40 cellular contexts compared by ENCODE assay signal in the genomic region with DNA sequence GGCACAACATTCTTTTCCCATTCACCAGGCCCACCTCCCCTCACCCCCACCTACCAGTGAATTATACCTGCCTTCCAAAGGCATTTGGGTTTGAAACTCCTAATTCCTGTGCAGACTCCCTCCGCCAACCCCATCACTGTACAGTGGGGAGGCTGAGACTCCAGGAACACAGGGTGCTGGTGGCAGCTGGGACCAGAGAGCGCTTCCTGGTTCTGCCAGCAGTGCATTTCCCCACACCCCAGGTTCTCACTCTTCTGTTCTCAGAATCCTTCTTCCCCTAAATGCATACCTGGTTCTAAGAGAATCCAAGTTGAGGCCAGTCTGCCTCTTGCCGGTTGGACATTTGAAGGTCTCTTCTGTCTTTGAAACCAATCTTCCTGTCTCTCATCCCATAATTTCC. TPM values are rescaled to one million over a fixed set of nuclear protein-coding genes. Genes with fewer than 3 reads are reported as not detected.
"Had no signal": no experiment of that assay in that cellular context is flagged by ENCODE, and none has a peak within 500 bp of the region (broad histone marks: within the 10 kb centered on the region; RNA-seq: fewer than 3 reads in every experiment).

No MANE protein-coding gene starts in this region.

- H3K4me3 Mint-ChIP-seq: activated CD4-positive, alpha-beta memory T cell treated with anti-CD3 and anti-CD28 coated beads, Interleukin-2, amount 10 ng/mL, durations not matched to agents 7 days and 5 days; activated CD4-positive, alpha-beta T cell treated with anti-CD3 and anti-CD28 coated beads for 36 hours; activated CD4-positive, alpha-beta T cell treated with anti-CD3 and anti-CD28 coated beads, Interleukin-2, amount 10 ng/mL, durations not matched to agents 7 days and 5 days; activated CD8-positive, alpha-beta memory T cell treated with anti-CD3 and anti-CD28 coated beads, Interleukin-2, amount 10 ng/mL, durations not matched to agents 7 days and 5 days; activated CD8-positive, alpha-beta T cell treated with anti-CD3 and anti-CD28 coated beads, Interleukin-2, amount 10 ng/mL, durations not matched to agents 7 days and 5 days; activated naive CD4-positive, alpha-beta T cell treated with anti-CD3 and anti-CD28 coated beads, Interleukin-2, amount 10 ng/mL, durations not matched to agents 7 days and 5 days; activated naive CD4-positive, alpha-beta T cell treated with anti-CD3 and anti-CD28 coated beads, Interleukin-2, amount 50 U/mL, for 24 hours; activated naive CD8-positive, alpha-beta T cell; activated naive CD8-positive, alpha-beta T cell treated with anti-CD3 and anti-CD28 coated beads, Interleukin-2, amount 10 ng/mL, durations not matched to agents 7 days and 5 days; activated naive CD8-positive, alpha-beta T cell treated with anti-CD3 and anti-CD28 coated beads, Interleukin-2, amount 50 U/mL, for 24 hours; activated T-cell treated with anti-CD3 and anti-CD28 coated beads, Interleukin-2, amount 50 U/mL, for 24 hours; brain; central memory CD8-positive, alpha-beta T cell; T-cell; T-helper 17 cell; WTC11 had no signal

- H3K27me3 ChIP-seq: ascending aorta, cardiac muscle cell had no signal

- H3K27ac Mint-ChIP-seq: activated CD4-positive, alpha-beta memory T cell treated with anti-CD3 and anti-CD28 coated beads, Interleukin-2, amount 10 ng/mL, durations not matched to agents 7 days and 5 days; activated CD4-positive, alpha-beta T cell treated with anti-CD3 and anti-CD28 coated beads for 36 hours; activated CD4-positive, alpha-beta T cell treated with anti-CD3 and anti-CD28 coated beads, Interleukin-2, amount 10 ng/mL, durations not matched to agents 7 days and 5 days; activated CD8-positive, alpha-beta memory T cell treated with anti-CD3 and anti-CD28 coated beads, Interleukin-2, amount 10 ng/mL, durations not matched to agents 7 days and 5 days; activated CD8-positive, alpha-beta T cell treated with anti-CD3 and anti-CD28 coated beads, Interleukin-2, amount 10 ng/mL, durations not matched to agents 7 days and 5 days; activated naive CD4-positive, alpha-beta T cell treated with anti-CD3 and anti-CD28 coated beads, Interleukin-2, amount 10 ng/mL, durations not matched to agents 7 days and 5 days; activated naive CD4-positive, alpha-beta T cell treated with anti-CD3 and anti-CD28 coated beads, Interleukin-2, amount 50 U/mL, for 24 hours; activated naive CD8-positive, alpha-beta T cell; activated naive CD8-positive, alpha-beta T cell treated with anti-CD3 and anti-CD28 coated beads, Interleukin-2, amount 10 ng/mL, durations not matched to agents 7 days and 5 days; activated naive CD8-positive, alpha-beta T cell treated with anti-CD3 and anti-CD28 coated beads, Interleukin-2, amount 50 U/mL, for 24 hours; activated T-cell treated with anti-CD3 and anti-CD28 coated beads, Interleukin-2, amount 50 U/mL, for 24 hours; activated T-helper 2 cell treated with anti-CD3 and anti-CD28 coated beads, Interferon-gamma antibody, Interleukin-2, Interleukin-4, amounts not matched to agents 10 μg/mL and 5 μg/mL and 100 μg/mL, durations not matched to agents 14 hours and 24 hours and 36 hours; brain; T-cell; T-helper 17 cell; WTC11 had no signal

- H3K9me3 Mint-ChIP-seq: activated CD4-positive, alpha-beta memory T cell treated with anti-CD3 and anti-CD28 coated beads, Interleukin-2, amount 10 ng/mL, durations not matched to agents 7 days and 5 days; activated CD4-positive, alpha-beta T cell treated with anti-CD3 and anti-CD28 coated beads, Interleukin-2, amount 10 ng/mL, durations not matched to agents 7 days and 5 days; activated naive CD4-positive, alpha-beta T cell treated with anti-CD3 and anti-CD28 coated beads, Interleukin-2, amount 10 ng/mL, durations not matched to agents 7 days and 5 days; activated naive CD4-positive, alpha-beta T cell treated with anti-CD3 and anti-CD28 coated beads, Interleukin-2, amount 50 U/mL, for 24 hours; activated naive CD8-positive, alpha-beta T cell treated with anti-CD3 and anti-CD28 coated beads, Interleukin-2, amount 10 ng/mL, durations not matched to agents 7 days and 5 days; activated T-cell treated with anti-CD3 and anti-CD28 coated beads, Interleukin-2, amount 50 U/mL, for 24 hours; activated T-helper 2 cell treated with anti-CD3 and anti-CD28 coated beads, Interferon-gamma antibody, Interleukin-2, Interleukin-4, amounts not matched to agents 10 μg/mL and 5 μg/mL and 100 μg/mL, durations not matched to agents 14 hours and 24 hours and 36 hours; central memory CD8-positive, alpha-beta T cell; T-cell had no signal

- H3K27ac ChIP-seq: ascending aorta, cardiac muscle cell, WERI-Rb-1 had no signal

- H3K9me3 ChIP-seq: ascending aorta had no signal

- ATAC-seq: activated CD4-positive, alpha-beta T cell treated with anti-CD3 and anti-CD28 coated beads for 36 hours; activated CD4-positive, CD25-positive, alpha-beta regulatory T cell treated with anti-CD3 and anti-CD28 coated beads, Interleukin-2, amount 50 U/mL, for 24 hours; activated CD8-positive, alpha-beta memory T cell treated with anti-CD3 and anti-CD28 coated beads, Interleukin-2, amount 10 ng/mL, durations not matched to agents 7 days and 5 days; activated CD8-positive, alpha-beta T cell treated with anti-CD3 and anti-CD28 coated beads, Interleukin-2, amount 10 ng/mL, durations not matched to agents 7 days and 5 days; activated naive CD8-positive, alpha-beta T cell treated with anti-CD3 and anti-CD28 coated beads, Interleukin-2, amount 50 U/mL, for 24 hours; T-cell; T-helper 17 cell; WTC11 had no signal

- H3K4me1 Mint-ChIP-seq: activated CD4-positive, alpha-beta memory T cell treated with anti-CD3 and anti-CD28 coated beads, Interleukin-2, amount 10 ng/mL, durations not matched to agents 7 days and 5 days; activated CD4-positive, alpha-beta T cell treated with anti-CD3 and anti-CD28 coated beads, Interleukin-2, amount 10 ng/mL, durations not matched to agents 7 days and 5 days; activated CD8-positive, alpha-beta memory T cell treated with anti-CD3 and anti-CD28 coated beads, Interleukin-2, amount 10 ng/mL, durations not matched to agents 7 days and 5 days; activated naive CD4-positive, alpha-beta T cell treated with anti-CD3 and anti-CD28 coated beads, Interleukin-2, amount 10 ng/mL, durations not matched to agents 7 days and 5 days; activated naive CD4-positive, alpha-beta T cell treated with anti-CD3 and anti-CD28 coated beads, Interleukin-2, amount 50 U/mL, for 24 hours; activated naive CD8-positive, alpha-beta T cell treated with anti-CD3 and anti-CD28 coated beads, Interleukin-2, amount 10 ng/mL, durations not matched to agents 7 days and 5 days; activated naive CD8-positive, alpha-beta T cell treated with anti-CD3 and anti-CD28 coated beads, Interleukin-2, amount 50 U/mL, for 24 hours; brain; central memory CD8-positive, alpha-beta T cell; T-cell; T-helper 17 cell had no signal

- H3K36me3 ChIP-seq: ascending aorta, cardiac muscle cell, WERI-Rb-1 had no signal

- H3K4me3 ChIP-seq: ascending aorta, cardiac muscle cell had no signal

- H3K27me3 Mint-ChIP-seq: activated CD4-positive, alpha-beta memory T cell treated with anti-CD3 and anti-CD28 coated beads, Interleukin-2, amount 10 ng/mL, durations not matched to agents 7 days and 5 days; activated CD4-positive, alpha-beta T cell treated with anti-CD3 and anti-CD28 coated beads, Interleukin-2, amount 10 ng/mL, durations not matched to agents 7 days and 5 days; activated naive CD8-positive, alpha-beta T cell; activated naive CD8-positive, alpha-beta T cell treated with anti-CD3 and anti-CD28 coated beads, Interleukin-2, amount 50 U/mL, for 24 hours had no signal

- H3K36me3 Mint-ChIP-seq: activated CD8-positive, alpha-beta memory T cell treated with anti-CD3 and anti-CD28 coated beads, Interleukin-2, amount 10 ng/mL, durations not matched to agents 7 days and 5 days; activated naive CD4-positive, alpha-beta T cell treated with anti-CD3 and anti-CD28 coated beads, Interleukin-2, amount 10 ng/mL, durations not matched to agents 7 days and 5 days; activated naive CD8-positive, alpha-beta T cell; activated naive CD8-positive, alpha-beta T cell treated with anti-CD3 and anti-CD28 coated beads, Interleukin-2, amount 10 ng/mL, durations not matched to agents 7 days and 5 days; brain; T-cell; WTC11 had no signal

- H3K4me1 ChIP-seq: ascending aorta had no signal

- DNase-seq: activated CD4-positive, alpha-beta memory T cell treated with anti-CD3 and anti-CD28 coated beads, Interleukin-2, amount 10 ng/mL, durations not matched to agents 7 days and 5 days; activated CD4-positive, alpha-beta T cell treated with anti-CD3 and anti-CD28 coated beads for 1 hour; activated CD4-positive, alpha-beta T cell treated with anti-CD3 and anti-CD28 coated beads for 36 hours; activated CD4-positive, alpha-beta T cell treated with anti-CD3 and anti-CD28 coated beads for 48 hours; activated CD4-positive, alpha-beta T cell treated with anti-CD3 and anti-CD28 coated beads, Interleukin-2, amount 10 ng/mL, durations not matched to agents 7 days and 5 days; activated CD4-positive, alpha-beta T cell treated with anti-CD3 and anti-CD28 coated beads, Interleukin-2, amount 50 U/mL, for 48 hours; activated CD4-positive, CD25-positive, alpha-beta regulatory T cell; activated CD8-positive, alpha-beta memory T cell treated with anti-CD3 and anti-CD28 coated beads for 24 hours; activated CD8-positive, alpha-beta memory T cell treated with anti-CD3 and anti-CD28 coated beads, Interleukin-2, amount 10 ng/mL, durations not matched to agents 7 days and 5 days; activated CD8-positive, alpha-beta memory T cell treated with anti-CD3 and anti-CD28 coated beads, Interleukin-2, amount 50 U/mL, for 48 hours; activated CD8-positive, alpha-beta T cell treated with anti-CD3 and anti-CD28 coated beads, Interleukin-2, amount 10 ng/mL, durations not matched to agents 7 days and 5 days; activated effector memory CD4-positive, alpha-beta T cell treated with Interleukin-2 at 50 U/mL for 16 hours; activated gamma-delta T cell; activated naive CD4-positive, alpha-beta T cell treated with anti-CD3 and anti-CD28 coated beads, Interleukin-2, amount 10 ng/mL, durations not matched to agents 7 days and 5 days; activated naive CD4-positive, alpha-beta T cell treated with Interleukin-2 at 50 U/mL for 16 hours; activated naive CD8-positive, alpha-beta T cell treated with anti-CD3 and anti-CD28 coated beads, Interleukin-2, amount 10 ng/mL, durations not matched to agents 7 days and 5 days; activated naive CD8-positive, alpha-beta T cell treated with anti-CD3 and anti-CD28 coated beads, Interleukin-2, amount 50 U/mL, for 24 hours; activated T-cell treated with anti-CD3 and anti-CD28 coated beads, Interleukin-2, amount 50 U/mL, for 24 hours; activated T-cell treated with anti-CD3 and anti-CD28 coated beads, Interleukin-2, amount 50 U/mL, for 48 hours; amygdala; anterior cingulate cortex; caudate nucleus; cerebellar nuclear complex; T-cell; T-helper 17 cell; WERI-Rb-1 had no signal

RNA-seq across cellular contexts. Expression of gene SLC36A2, which starts 21.1 kb away (rescaled TPM):
- total RNA-seq: activated CD4-positive, alpha-beta memory T cell treated with anti-CD3 and anti-CD28 coated beads, Interleukin-2, amount 10 ng/mL, durations not matched to agents 7 days and 5 days; activated CD4-positive, alpha-beta T cell treated with anti-CD3 and anti-CD28 coated beads for 36 hours; activated CD4-positive, alpha-beta T cell treated with anti-CD3 and anti-CD28 coated beads, Interleukin-2, amount 10 ng/mL, durations not matched to agents 7 days and 5 days; activated CD8-positive, alpha-beta memory T cell treated with anti-CD3 and anti-CD28 coated beads, Interleukin-2, amount 10 ng/mL, durations not matched to agents 7 days and 5 days; activated CD8-positive, alpha-beta T cell treated with anti-CD3 and anti-CD28 coated beads, Interleukin-2, amount 10 ng/mL, durations not matched to agents 7 days and 5 days; activated naive CD8-positive, alpha-beta T cell treated with anti-CD3 and anti-CD28 coated beads, Interleukin-2, amount 10 ng/mL, durations not matched to agents 7 days and 5 days; activated T-helper 2 cell treated with anti-CD3 and anti-CD28 coated beads, Interferon-gamma antibody, Interleukin-2, Interleukin-4, amounts not matched to agents 10 μg/mL and 5 μg/mL and 100 μg/mL, durations not matched to agents 14 hours and 24 hours and 36 hours; bronchial epithelial cell; cardiac muscle cell; chondrocyte; T-cell; T-helper 1 cell treated with Interleukin-12 subunit alpha and Interleukin-12 subunit beta and Interleukin-4 antibody, amounts not matched to agents 30 ng/mL and 1 ng/mL, for 36 hours; T-helper 17 cell; T-helper 2 cell treated with Interferon-gamma antibody and Interleukin-4, amounts not matched to agents 100 ng/mL and 5 ng/mL, for 36 hours; WTC11 had no signal
- polyA plus RNA-seq: cardiac muscle cell had no signal

RNA-seq across cellular contexts. Expression of gene SLC36A3, which starts 22.7 kb away (rescaled TPM):
- total RNA-seq: activated CD4-positive, alpha-beta memory T cell treated with anti-CD3 and anti-CD28 coated beads, Interleukin-2, amount 10 ng/mL, durations not matched to agents 7 days and 5 days; activated CD4-positive, alpha-beta T cell treated with anti-CD3 and anti-CD28 coated beads for 36 hours; activated CD4-positive, alpha-beta T cell treated with anti-CD3 and anti-CD28 coated beads, Interleukin-2, amount 10 ng/mL, durations not matched to agents 7 days and 5 days; activated CD8-positive, alpha-beta memory T cell treated with anti-CD3 and anti-CD28 coated beads, Interleukin-2, amount 10 ng/mL, durations not matched to agents 7 days and 5 days; activated CD8-positive, alpha-beta T cell treated with anti-CD3 and anti-CD28 coated beads, Interleukin-2, amount 10 ng/mL, durations not matched to agents 7 days and 5 days; activated naive CD8-positive, alpha-beta T cell treated with anti-CD3 and anti-CD28 coated beads, Interleukin-2, amount 10 ng/mL, durations not matched to agents 7 days and 5 days; activated T-helper 2 cell treated with anti-CD3 and anti-CD28 coated beads, Interferon-gamma antibody, Interleukin-2, Interleukin-4, amounts not matched to agents 10 μg/mL and 5 μg/mL and 100 μg/mL, durations not matched to agents 14 hours and 24 hours and 36 hours; ascending aorta; bronchial epithelial cell; cardiac muscle cell; chondrocyte; T-cell; T-helper 1 cell treated with Interleukin-12 subunit alpha and Interleukin-12 subunit beta and Interleukin-4 antibody, amounts not matched to agents 30 ng/mL and 1 ng/mL, for 36 hours; T-helper 17 cell; T-helper 2 cell treated with Interferon-gamma antibody and Interleukin-4, amounts not matched to agents 100 ng/mL and 5 ng/mL, for 36 hours; WTC11 had no signal
- polyA plus RNA-seq: adipose tissue, cardiac muscle cell had no signal
